ENCODE assay signal across 9 cellular contexts in the genomic region with DNA sequence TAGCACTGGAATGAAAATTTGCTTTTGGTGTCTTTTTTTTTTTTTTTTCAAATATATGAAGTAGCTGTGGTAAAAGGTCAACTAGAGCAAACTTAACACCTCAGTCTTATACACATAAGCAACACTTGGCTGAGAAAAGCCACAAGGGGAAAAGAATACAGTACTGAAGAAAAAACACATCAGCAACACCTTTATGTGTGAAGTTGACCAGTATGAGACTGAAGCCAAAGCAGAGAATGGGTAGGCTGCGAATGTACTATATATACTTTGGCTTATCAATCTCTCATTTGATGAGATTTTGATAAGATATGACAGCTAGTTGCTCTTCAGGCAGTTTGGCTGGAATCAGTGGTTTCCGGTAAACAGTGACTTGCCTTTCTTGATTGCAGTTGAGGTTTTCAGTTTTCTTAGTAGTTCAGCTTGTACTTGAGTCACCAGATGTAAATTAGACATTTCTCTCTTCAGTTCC. TPM values are rescaled to one million over a fixed set of nuclear protein-coding genes. Genes with fewer than 3 reads are reported as not detected.
DNase-seq lines count a peak whose midpoint lies in the region; ATAC-seq lines count a peak whose summit lies in the region.
"Had no signal": no experiment of that assay in that cellular context is flagged by ENCODE, and none has a peak within 500 bp of the region (broad histone marks: within the 10 kb centered on the region; RNA-seq: fewer than 3 reads in every experiment).

No MANE protein-coding gene starts in this region.

- DNase-seq in activated CD4-positive, CD25-positive, alpha-beta regulatory T cell (lab: John Stamatoyannopoulos, UW): no peak
- DNase-seq in activated CD4-positive, alpha-beta T cell treated with anti-CD3 and anti-CD28 coated beads, Interleukin-2, amount 10 ng/mL, durations not matched to agents 7 days and 5 days: peak; percentile 48
- DNase-seq in stimulated activated CD4-positive, alpha-beta T cell treated with anti-CD3 and anti-CD28 coated beads, Interleukin-1b, Interleukin-23, amount 100 ng/mL, for 48 hours: peak; percentile 28
- DNase-seq in DMS79 (lab: John Stamatoyannopoulos, UW) (no peak), NCI-H446 (lab: John Stamatoyannopoulos, UW) (no peak), HuH-7.5 (ENCODE audit: low spot score) (no peak)

- CTCF ChIA-PET in activated CD4-positive, alpha-beta T cell treated with anti-CD3 and anti-CD28 coated beads, Interleukin-2, amount 10 ng/mL, durations not matched to agents 7 days and 5 days (lab: Charles Lee): interaction anchor here (0.6 to 3.5 kb wide), 9 partner anchors 9 to 614 kb away, joined by 3 to 36 read pairs (median 6); a partner anchor contains a TSS

- peaks cover 26% of the 10 kb centered on the region for H3K4me1 Mint-ChIP-seq in activated CD4-positive, alpha-beta T cell treated with anti-CD3 and anti-CD28 coated beads, Interleukin-2, amount 10 ng/mL, durations not matched to agents 7 days and 5 days

- H3K27me3 Mint-ChIP-seq in activated CD4-positive, alpha-beta T cell treated with anti-CD3 and anti-CD28 coated beads, Interleukin-2, amount 10 ng/mL, durations not matched to agents 7 days and 5 days: no peaks in the 10 kb centered on the region

- H3K27ac Mint-ChIP-seq in activated CD4-positive, alpha-beta T cell treated with anti-CD3 and anti-CD28 coated beads, Interleukin-2, amount 10 ng/mL, durations not matched to agents 7 days and 5 days: peak overlapping the region; percentile 34

- no peaks in the 10 kb centered on the region for H3K9me3 Mint-ChIP-seq in activated CD4-positive, alpha-beta T cell treated with anti-CD3 and anti-CD28 coated beads, Interleukin-2, amount 10 ng/mL, durations not matched to agents 7 days and 5 days

- H3K4me3 Mint-ChIP-seq in activated CD4-positive, alpha-beta T cell treated with anti-CD3 and anti-CD28 coated beads, Interleukin-2, amount 10 ng/mL, durations not matched to agents 7 days and 5 days: no peak overlapping the region

- POLR2A ChIA-PET in activated CD4-positive, alpha-beta T cell treated with anti-CD3 and anti-CD28 coated beads, Interleukin-2, amount 10 ng/mL, durations not matched to agents 7 days and 5 days (lab: Charles Lee): interaction anchor here (0.7 kb wide), 1 partner anchor 74 kb away, joined by 3 read pairs; no protein-coding TSS in a partner anchor

- peak; percentile 81 to 82 for ATAC-seq in activated CD4-positive, CD25-positive, alpha-beta regulatory T cell treated with anti-CD3 and anti-CD28 coated beads, Interleukin-2, amount 50 U/mL, for 24 hours
- ATAC-seq in HG03045 (IDR thresholded peaks at IDR 0.05; ENCODE audit: unreplicated experiment): peak; percentile 67

- H3K36me3 Mint-ChIP-seq in activated CD4-positive, alpha-beta T cell treated with anti-CD3 and anti-CD28 coated beads, Interleukin-2, amount 10 ng/mL, durations not matched to agents 7 days and 5 days (ENCODE audit: low read depth): peaks cover 21% of the 10 kb centered on the region

RNA-seq across cellular contexts. Expression of a gene that starts 22.0 kb away (rescaled TPM):
- under 1 TPM; 0.37 to 0.50 TPM for total RNA-seq in activated CD4-positive, alpha-beta T cell treated with anti-CD3 and anti-CD28 coated beads, Interleukin-2, amount 10 ng/mL, durations not matched to agents 7 days and 5 days
- total RNA-seq: mononuclear cell had no signal

RNA-seq across cellular contexts. Expression of a gene that starts 22.1 kb away (rescaled TPM):
- total RNA-seq in activated CD4-positive, alpha-beta T cell treated with anti-CD3 and anti-CD28 coated beads, Interleukin-2, amount 10 ng/mL, durations not matched to agents 7 days and 5 days: 10 to 100 TPM; 53.5 to 68.8 TPM

Comparison
In these comparisons a context has a peak if more than half of its experiments do, and no peak if none do; other contexts are left out.
1. DNase-seq: peak in activated CD4-positive, alpha-beta T cell treated with anti-CD3 and anti-CD28 coated beads, Interleukin-2, amount 10 ng/mL, durations not matched to agents 7 days and 5 days (single experiment) and stimulated activated CD4-positive, alpha-beta T cell treated with anti-CD3 and anti-CD28 coated beads, Interleukin-1b, Interleukin-23, amount 100 ng/mL, for 48 hours (single experiment); none in activated CD4-positive, CD25-positive, alpha-beta regulatory T cell (0 of 4), DMS79 (single experiment), NCI-H446 (0 of 2) and HuH-7.5 (single experiment).